ENCODE assay signal across 8 cellular contexts in the genomic region with DNA sequence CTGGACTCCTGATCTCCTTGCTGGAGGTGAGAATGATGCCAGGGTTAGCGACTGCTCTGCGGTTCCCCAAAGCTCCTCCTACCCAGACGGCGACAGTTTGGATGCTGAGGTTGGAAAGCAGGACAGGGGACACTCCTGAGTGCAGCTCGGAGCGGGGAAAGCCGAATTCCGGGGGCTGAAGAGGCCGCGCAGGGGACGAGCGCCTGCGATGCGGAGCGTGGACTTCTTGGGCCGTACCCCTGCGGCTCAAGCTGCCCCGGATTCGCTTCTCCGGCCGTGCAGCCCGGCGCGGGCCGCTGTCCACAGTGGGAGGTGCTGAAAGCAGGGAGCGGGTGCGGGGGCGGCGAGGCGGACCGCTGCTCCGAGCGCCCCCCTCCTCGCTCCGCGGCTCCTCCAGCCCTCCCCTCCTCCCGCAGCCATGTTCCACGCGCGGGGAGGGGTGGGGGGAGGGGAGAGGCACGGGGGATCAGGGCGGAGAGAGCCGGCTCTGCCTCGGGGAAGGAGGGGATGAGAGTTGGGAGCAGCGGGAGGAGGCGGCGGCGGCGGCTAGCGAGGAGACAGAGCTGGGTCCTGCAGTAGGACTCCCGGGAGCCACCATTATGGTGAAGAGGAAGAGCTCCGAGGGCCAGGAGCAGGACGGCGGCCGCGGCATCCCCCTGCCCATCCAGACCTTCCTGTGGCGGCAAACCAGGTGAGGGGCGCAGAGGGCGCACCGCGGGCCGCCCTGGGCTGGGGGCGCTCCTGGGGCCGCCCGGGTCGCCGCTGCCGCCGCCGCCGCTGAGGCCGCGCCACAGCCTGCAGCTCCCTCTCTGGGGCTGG. TPM values are rescaled to one million over a fixed set of nuclear protein-coding genes. Genes with fewer than 3 reads are reported as not detected.
A peak's percentile ranks its signal among the peaks of the same experiment; 100 is the strongest.
DNase-seq lines count a peak whose midpoint lies in the region; ATAC-seq and TF ChIP-seq lines count a peak whose summit lies in the region.

A gene with protein sequence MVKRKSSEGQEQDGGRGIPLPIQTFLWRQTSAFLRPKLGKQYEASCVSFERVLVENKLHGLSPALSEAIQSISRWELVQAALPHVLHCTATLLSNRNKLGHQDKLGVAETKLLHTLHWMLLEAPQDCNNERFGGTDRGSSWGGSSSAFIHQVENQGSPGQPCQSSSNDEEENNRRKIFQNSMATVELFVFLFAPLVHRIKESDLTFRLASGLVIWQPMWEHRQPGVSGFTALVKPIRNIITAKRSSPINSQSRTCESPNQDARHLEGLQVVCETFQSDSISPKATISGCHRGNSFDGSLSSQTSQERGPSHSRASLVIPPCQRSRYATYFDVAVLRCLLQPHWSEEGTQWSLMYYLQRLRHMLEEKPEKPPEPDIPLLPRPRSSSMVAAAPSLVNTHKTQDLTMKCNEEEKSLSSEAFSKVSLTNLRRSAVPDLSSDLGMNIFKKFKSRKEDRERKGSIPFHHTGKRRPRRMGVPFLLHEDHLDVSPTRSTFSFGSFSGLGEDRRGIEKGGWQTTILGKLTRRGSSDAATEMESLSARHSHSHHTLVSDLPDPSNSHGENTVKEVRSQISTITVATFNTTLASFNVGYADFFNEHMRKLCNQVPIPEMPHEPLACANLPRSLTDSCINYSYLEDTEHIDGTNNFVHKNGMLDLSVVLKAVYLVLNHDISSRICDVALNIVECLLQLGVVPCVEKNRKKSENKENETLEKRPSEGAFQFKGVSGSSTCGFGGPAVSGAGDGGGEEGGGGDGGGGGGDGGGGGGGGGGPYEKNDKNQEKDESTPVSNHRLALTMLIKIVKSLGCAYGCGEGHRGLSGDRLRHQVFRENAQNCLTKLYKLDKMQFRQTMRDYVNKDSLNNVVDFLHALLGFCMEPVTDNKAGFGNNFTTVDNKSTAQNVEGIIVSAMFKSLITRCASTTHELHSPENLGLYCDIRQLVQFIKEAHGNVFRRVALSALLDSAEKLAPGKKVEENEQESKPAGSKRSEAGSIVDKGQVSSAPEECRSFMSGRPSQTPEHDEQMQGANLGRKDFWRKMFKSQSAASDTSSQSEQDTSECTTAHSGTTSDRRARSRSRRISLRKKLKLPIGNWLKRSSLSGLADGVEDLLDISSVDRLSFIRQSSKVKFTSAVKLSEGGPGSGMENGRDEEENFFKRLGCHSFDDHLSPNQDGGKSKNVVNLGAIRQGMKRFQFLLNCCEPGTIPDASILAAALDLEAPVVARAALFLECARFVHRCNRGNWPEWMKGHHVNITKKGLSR (N-terminal part only) (plus strand): TSS at position 359 of the 819 bp plus-strand sequence. CDS start 241 bp downstream, at position 600.

- peak within 1 kb of the TSS in 2 of 3 donors; percentile 42 to 62 for H3K4me3 ChIP-seq in breast epithelium
- H3K4me3 ChIP-seq in iPS-15b (ENCODE audit: low read depth, low read length) = peak within 1 kb of the TSS; percentile 59

- peak; percentile 66 for ATAC-seq in HG02678 (IDR thresholded peaks at IDR 0.05; ENCODE audit: unreplicated experiment)
- ATAC-seq in sciatic nerve = peak; percentile 83

- intact Hi-C loops in breast epithelium (cut with DNase I; ENCODE audit: low total_unique reads) (no loop called here), sciatic nerve (cut with DNase I) (no loop called here)

- H3K27me3 ChIP-seq in breast epithelium (peaks cover 0 to 4% of the 10 kb centered on the region in 2 donors), iPS-15b (ENCODE audit: control insufficient read depth, insufficient read depth, low read length) (peaks cover 63% of the 10 kb centered on the region)

- no peak for TF ChIP-seq CTCF in breast epithelium (IDR thresholded peaks at IDR 0.05)

- no peak within 1 kb of the TSS for H3K27ac ChIP-seq in breast epithelium

- H3K36me3 ChIP-seq in breast epithelium (no peaks in the 10 kb centered on the region), iPS-15b (ENCODE audit: control insufficient read depth, insufficient read depth, low read length) (no peaks in the 10 kb centered on the region)

- no peak within 1 kb of the TSS for H3K9ac ChIP-seq in iPS-15b (ENCODE audit: low read depth, low read length)

- H3K4me1 ChIP-seq in breast epithelium (no peaks in the 10 kb centered on the region), iPS-15b (ENCODE audit: control insufficient read depth, insufficient read depth, low read length) (peaks cover 4% of the 10 kb centered on the region)

- TF ChIP-seq POLR2A in breast epithelium (IDR thresholded peaks at IDR 0.05) = no peak

- H3K9me3 ChIP-seq in breast epithelium (no peaks in the 10 kb centered on the region), iPS-15b (ENCODE audit: control insufficient read depth, insufficient read depth, low read length) (no peaks in the 10 kb centered on the region)

- peak; percentile 86 for DNase-seq in DMS53 (lab: John Stamatoyannopoulos, UW)
- DNase-seq in NCI-H748 (lab: John Stamatoyannopoulos, UW; ENCODE audit: unreplicated experiment) = peak; percentile 83
- peak; percentile 31 to 58 for DNase-seq in breast epithelium (ENCODE audit: low spot score in 2 of 2)
- DNase-seq in sciatic nerve (ENCODE audit: low spot score) = peak; percentile 77
- no peak for DNase-seq in SKM-1 treated with dmso at 0.1 percent for 144 hours (lab: John Stamatoyannopoulos, UW; ENCODE audit: unreplicated experiment)
- no peak for DNase-seq in SW 1271 (lab: John Stamatoyannopoulos, UW)

RNA-seq across cellular contexts. Expression of the gene that starts here (rescaled TPM):
- under 1 TPM in 1 of 3 donors, not detected in 2; under 0.01 TPM for total RNA-seq in breast epithelium
- total RNA-seq in sciatic nerve = 0.22 TPM

Comparison
In these comparisons a context has a peak if more than half of its experiments do, and no peak if none do; other contexts are left out.
1. Peak in DNase-seq and H3K4me3 ChIP-seq in breast epithelium; RNA of the gene not detected or under 1 TPM.
2. Peak in DNase-seq and ATAC-seq in sciatic nerve; RNA of the gene not detected or under 1 TPM.
3. DNase-seq: peak in DMS53 (single experiment) and NCI-H748 (single experiment); none in SKM-1 treated with dmso at 0.1 percent for 144 hours (single experiment) and SW 1271 (0 of 2).